ENCODE assay signal across 8 cellular contexts in genomic region chr3:4741106-4741403, GRCh38.
DNase-seq lines count a peak whose midpoint lies in the region; ATAC-seq and TF ChIP-seq lines count a peak whose summit lies in the region.

No MANE protein-coding gene starts in this region.

- H3K27me3 ChIP-seq in GM23248 (replicated peaks; ENCODE audit: insufficient read depth) (no peaks in the 10 kb centered on the region), spleen (replicated peaks in 1 of 7) (no peaks in the 10 kb centered on the region)

- no peaks in the 10 kb centered on the region for H4K20me1 ChIP-seq in GM23248 (ENCODE audit: insufficient read depth)

- peaks cover 14% of the 10 kb centered on the region for H3K9me3 Mint-ChIP-seq in activated T-helper 1 cell treated with anti-CD3 and anti-CD28 coated beads, Interleukin-12 subunit alpha, Interleukin-12 subunit beta, Interleukin-2, Interleukin-4 antibody, amounts not matched to agents 30 ng/mL and 10 ng/mL and 1 ng/mL, durations not matched to agents 14 hours and 24 hours and 36 hours
- H3K9me3 Mint-ChIP-seq in immature natural killer cell: peaks cover 0 to 4% (median 0%) of the 10 kb centered on the region in 6 donors

- in situ Hi-C loops in GM23248 (cut with MboI): no loop called here

- no peaks in the 10 kb centered on the region for H3K36me3 ChIP-seq in GM23248 (ENCODE audit: low read depth)
- peaks cover 0 to 67% (median 8%) of the 10 kb centered on the region in 6 donors for H3K36me3 ChIP-seq in spleen

- H2AFZ ChIP-seq in GM23248: peak overlapping the region; percentile 50; the same call in 1 of the 2 replicates

- ATAC-seq in HG03095 (IDR thresholded peaks at IDR 0.05; ENCODE audit: unreplicated experiment): no peak
- no peak for ATAC-seq in GM21528 (IDR thresholded peaks at IDR 0.05; ENCODE audit: low FRiP score, unreplicated experiment)

- WGBS in GM23248 (ENCODE audit: low coverage in 1 of 2, low lambda C conversion rate in 2 of 2, missing lambda C conversion rate in 2 of 2), 2 experiments: 54 to 59% methylated on average over 3 of the region's 3 CpGs
- WGBS in spleen, 5 donors: 14 to 27% (median 27%) methylated on average over 3 of the region's 3 CpGs

- H3K27ac Mint-ChIP-seq in activated T-helper 1 cell treated with anti-CD3 and anti-CD28 coated beads, Interleukin-12 subunit alpha, Interleukin-12 subunit beta, Interleukin-2, Interleukin-4 antibody, amounts not matched to agents 30 ng/mL and 10 ng/mL and 1 ng/mL, durations not matched to agents 14 hours and 24 hours and 36 hours: peak overlapping the region; percentile 89
- H3K27ac Mint-ChIP-seq in immature natural killer cell: peak overlapping the region; percentile 94 to 98 (median 96)

- peaks cover 84% of the 10 kb centered on the region for H3K4me1 Mint-ChIP-seq in activated T-helper 1 cell treated with anti-CD3 and anti-CD28 coated beads, Interleukin-12 subunit alpha, Interleukin-12 subunit beta, Interleukin-2, Interleukin-4 antibody, amounts not matched to agents 30 ng/mL and 10 ng/mL and 1 ng/mL, durations not matched to agents 14 hours and 24 hours and 36 hours (ENCODE audit: low read depth)
- peaks cover 72 to 84% of the 10 kb centered on the region in 2 donors for H3K4me1 Mint-ChIP-seq in immature natural killer cell

- H3K9me3 ChIP-seq in GM23248 (ENCODE audit: low read depth) (no peaks in the 10 kb centered on the region), spleen (no peaks in the 10 kb centered on the region)

- peaks cover 28% of the 10 kb centered on the region for H3F3A ChIP-seq in GM23248 (ENCODE audit: insufficient read depth)

- TF ChIP-seq POLR2A in spleen (IDR thresholded peaks at IDR 0.05): no peak

- peak overlapping the region; percentile 45 for H3K4me2 ChIP-seq in GM23248 (ENCODE audit: unreplicated experiment)

- H3K4me3 ChIP-seq in GM23248: no peak overlapping the region
- peak overlapping the region in 1 of 8 donors; percentile 5 for H3K4me3 ChIP-seq in spleen

- H3K9ac ChIP-seq in GM23248: peak overlapping the region; percentile 75

- H3K27ac ChIP-seq in GM23248: peak overlapping the region; percentile 94
- peak overlapping the region; percentile 79 to 91 (median 84) for H3K27ac ChIP-seq in spleen

- DNase-seq in GM23248 (no peak), immature natural killer cell (no peak), spleen (no peak)
- DNase-seq in activated T-helper 1 cell treated with anti-CD3 and anti-CD28 coated beads, Interleukin-12 subunit alpha, Interleukin-12 subunit beta, Interleukin-2, Interleukin-4 antibody, amounts not matched to agents 30 ng/mL and 10 ng/mL and 1 ng/mL, durations not matched to agents 14 hours and 24 hours and 36 hours (ENCODE audit: low spot score): no peak
- DNase-seq in stimulated activated CD4-positive, alpha-beta T cell treated with anti-CD3 and anti-CD28 coated beads, Interleukin-4, amount 100 ng/mL, for 1 hour: no peak
- DNase-seq in activated effector memory CD4-positive, alpha-beta T cell treated with anti-CD3 and anti-CD28 coated beads, Interleukin-2, amount 50 U/mL, for 16 hours: no peak

- peaks cover 36% of the 10 kb centered on the region for H3K4me1 ChIP-seq in GM23248 (ENCODE audit: insufficient read depth)
- H3K4me1 ChIP-seq in spleen: peaks cover 12 to 70% (median 35%) of the 10 kb centered on the region in 6 donors

- peaks cover 57% of the 10 kb centered on the region for H3K36me3 Mint-ChIP-seq in activated T-helper 1 cell treated with anti-CD3 and anti-CD28 coated beads, Interleukin-12 subunit alpha, Interleukin-12 subunit beta, Interleukin-2, Interleukin-4 antibody, amounts not matched to agents 30 ng/mL and 10 ng/mL and 1 ng/mL, durations not matched to agents 14 hours and 24 hours and 36 hours (ENCODE audit: low read depth)
- H3K36me3 Mint-ChIP-seq in immature natural killer cell: peaks cover 6 to 13% (median 10%) of the 10 kb centered on the region in 3 donors

- peak overlapping the region; percentile 74 for H3K4me3 Mint-ChIP-seq in activated T-helper 1 cell treated with anti-CD3 and anti-CD28 coated beads, Interleukin-12 subunit alpha, Interleukin-12 subunit beta, Interleukin-2, Interleukin-4 antibody, amounts not matched to agents 30 ng/mL and 10 ng/mL and 1 ng/mL, durations not matched to agents 14 hours and 24 hours and 36 hours
- peak overlapping the region; percentile 70 to 87 (median 82) for H3K4me3 Mint-ChIP-seq in immature natural killer cell

- intact Hi-C loops in activated T-helper 1 cell treated with anti-CD3 and anti-CD28 coated beads, Interleukin-12 subunit alpha, Interleukin-12 subunit beta, Interleukin-2, Interleukin-4 antibody, amounts not matched to agents 30 ng/mL and 10 ng/mL and 1 ng/mL, durations not matched to agents 14 hours and 24 hours and 36 hours (cut with micrococcal nuclease): loop anchor here (1.0 to 5.0 kb wide), 8 partner anchors 8 to 236 kb away; no protein-coding TSS in a partner anchor
- intact Hi-C loops in spleen (cut with DNase I; ENCODE audit: low total_unique reads): no loop called here

- no peak for TF ChIP-seq CTCF in spleen (IDR thresholded peaks at IDR 0.05 in 8 of 11, conservative IDR thresholded peaks at IDR 0.05 in 3 of 11)

- H3K27me3 Mint-ChIP-seq in activated T-helper 1 cell treated with anti-CD3 and anti-CD28 coated beads, Interleukin-12 subunit alpha, Interleukin-12 subunit beta, Interleukin-2, Interleukin-4 antibody, amounts not matched to agents 30 ng/mL and 10 ng/mL and 1 ng/mL, durations not matched to agents 14 hours and 24 hours and 36 hours (ENCODE audit: insufficient read depth): no peaks in the 10 kb centered on the region
- H3K27me3 Mint-ChIP-seq in immature natural killer cell (ENCODE audit: low read depth in 3 of 3): peaks cover 2 to 10% (median 5%) of the 10 kb centered on the region in 3 donors

- H3K79me2 ChIP-seq in GM23248 (ENCODE audit: insufficient read depth): no peaks in the 10 kb centered on the region

- H3K9me2 ChIP-seq in GM23248 (ENCODE audit: insufficient read depth): no peaks in the 10 kb centered on the region
